4 cellular contexts compared by ENCODE assay signal in the genomic region with DNA sequence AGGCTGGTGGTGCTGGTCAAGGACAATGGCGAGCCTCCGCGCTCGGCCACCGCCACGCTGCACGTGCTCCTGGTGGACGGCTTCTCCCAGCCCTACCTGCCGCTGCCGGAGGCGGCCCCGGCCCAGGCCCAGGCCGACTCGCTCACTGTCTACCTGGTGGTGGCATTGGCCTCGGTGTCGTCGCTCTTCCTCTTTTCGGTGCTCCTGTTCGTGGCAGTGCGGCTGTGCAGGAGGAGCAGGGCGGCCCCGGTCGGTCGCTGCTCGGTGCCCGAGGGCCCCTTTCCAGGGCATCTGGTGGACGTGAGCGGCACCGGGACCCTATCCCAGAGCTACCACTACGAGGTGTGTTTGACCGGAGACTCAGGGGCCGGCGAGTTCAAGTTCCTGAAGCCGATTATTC. TPM values are rescaled to one million over a fixed set of nuclear protein-coding genes. Genes with fewer than 3 reads are reported as not detected.
"Had no signal": no experiment of that assay in that cellular context is flagged by ENCODE, and none has a peak within 500 bp of the region (broad histone marks: within the 10 kb centered on the region; RNA-seq: fewer than 3 reads in every experiment).

No MANE protein-coding gene starts in this region.

RNA-seq across cellular contexts. Expression of a gene that starts 2.3 kb away (rescaled TPM):
- total RNA-seq: natural killer cell; natural killer cell treated with Interleukin-12 subunit alpha and Interleukin-12 subunit beta and Interleukin-15 and Interleukin-18, amount 100 ng/mL, for 72 hours had no signal
- polyA plus RNA-seq: naive thymus-derived CD4-positive, alpha-beta T cell; naive thymus-derived CD8-positive, alpha-beta T cell had no signal

RNA-seq across cellular contexts. Expression of a gene that starts 12.5 kb away (rescaled TPM):
- total RNA-seq: naive thymus-derived CD4-positive, alpha-beta T cell; naive thymus-derived CD8-positive, alpha-beta T cell; natural killer cell; natural killer cell treated with Interleukin-12 subunit alpha and Interleukin-12 subunit beta and Interleukin-15 and Interleukin-18, amount 100 ng/mL, for 72 hours had no signal
- polyA plus RNA-seq: naive thymus-derived CD4-positive, alpha-beta T cell; naive thymus-derived CD8-positive, alpha-beta T cell had no signal

RNA-seq across cellular contexts. Expression of a gene that starts 15.7 kb away (rescaled TPM):
- total RNA-seq: naive thymus-derived CD8-positive, alpha-beta T cell; natural killer cell; natural killer cell treated with Interleukin-12 subunit alpha and Interleukin-12 subunit beta and Interleukin-15 and Interleukin-18, amount 100 ng/mL, for 72 hours had no signal
- polyA plus RNA-seq: naive thymus-derived CD4-positive, alpha-beta T cell; naive thymus-derived CD8-positive, alpha-beta T cell had no signal

RNA-seq across cellular contexts. Expression of a gene that starts 35.1 kb away (rescaled TPM):
- total RNA-seq: naive thymus-derived CD4-positive, alpha-beta T cell; naive thymus-derived CD8-positive, alpha-beta T cell; natural killer cell; natural killer cell treated with Interleukin-12 subunit alpha and Interleukin-12 subunit beta and Interleukin-15 and Interleukin-18, amount 100 ng/mL, for 72 hours had no signal
- polyA plus RNA-seq: naive thymus-derived CD4-positive, alpha-beta T cell; naive thymus-derived CD8-positive, alpha-beta T cell had no signal

RNA-seq across cellular contexts. Expression of a gene that starts 37.1 kb away (rescaled TPM):
- total RNA-seq: naive thymus-derived CD4-positive, alpha-beta T cell; naive thymus-derived CD8-positive, alpha-beta T cell; natural killer cell; natural killer cell treated with Interleukin-12 subunit alpha and Interleukin-12 subunit beta and Interleukin-15 and Interleukin-18, amount 100 ng/mL, for 72 hours had no signal
- polyA plus RNA-seq: naive thymus-derived CD4-positive, alpha-beta T cell; naive thymus-derived CD8-positive, alpha-beta T cell had no signal
